In genomic region chr2:65952966-65953365, GRCh38 we compare ENCODE assay signal across 24 cellular contexts.
"Had no signal": no experiment of that assay in that cellular context is flagged by ENCODE, and none has a peak within 500 bp of the region (broad histone marks: within the 10 kb centered on the region; RNA-seq: fewer than 3 reads in every experiment).

No MANE protein-coding gene starts in this region.

- H3K79me2 ChIP-seq: parathyroid adenoma had no signal

- H3K36me3 ChIP-seq: neural progenitor cell, ovary, right lobe of liver, sigmoid colon, stomach, thoracic aorta, thyroid gland, tibial nerve, upper lobe of right lung, vagina had no signal

- DNase-seq: naive thymus-derived CD4-positive, alpha-beta T cell; natural killer cell; occipital lobe; ovary; posterior cingulate gyrus; psoas muscle; right cardiac atrium; right lobe of liver; sigmoid colon; small intestine; stimulated activated CD4-positive, alpha-beta T cell treated with anti-CD3 and anti-CD28 coated beads, Interleukin-15, amount 100 ng/mL, for 24 hours; stimulated activated CD4-positive, alpha-beta T cell treated with anti-CD3 and anti-CD28 coated beads, Interleukin-2, amount 100 ng/mL, for 24 hours; stimulated activated CD4-positive, alpha-beta T cell treated with anti-CD3 and anti-CD28 coated beads, Interleukin-2, amount 100 ng/mL, for 48 hours; stimulated activated CD4-positive, alpha-beta T cell treated with anti-CD3 and anti-CD28 coated beads, Interleukin-4, amount 100 ng/mL, for 24 hours; stimulated activated naive B cell treated with anti-CD40 and anti-IgM and Interleukin-4, amounts not matched to agents 10 μg/mL and 1 μg/mL and 100 μg/mL, for 72 hours; stimulated activated naive CD4-positive, alpha-beta T cell treated with Interleukin-2 at 50 U/mL for 16 hours; stomach; upper lobe of right lung had no signal

- H3K9ac ChIP-seq: neural progenitor cell, parathyroid adenoma had no signal

- H3K27me3 ChIP-seq: ovary, right lobe of liver, sigmoid colon, stomach, thyroid gland, tibial nerve, upper lobe of right lung, vagina had no signal

- H3K4me3 ChIP-seq: neural progenitor cell, ovary, psoas muscle, right lobe of liver, sigmoid colon, stomach, thoracic aorta, thyroid gland, tibial nerve, upper lobe of right lung, vagina had no signal

- H3K27ac ChIP-seq: neural progenitor cell, ovary, parathyroid adenoma, psoas muscle, right lobe of liver, sigmoid colon, stomach, thoracic aorta, thyroid gland, tibial nerve, upper lobe of right lung, vagina had no signal

- H3K4me2 ChIP-seq: neural progenitor cell had no signal

- H3K9me3 ChIP-seq: ovary, psoas muscle, right lobe of liver, sigmoid colon, thoracic aorta, thyroid gland, tibial nerve, upper lobe of right lung, vagina had no signal

- H3K4me1 ChIP-seq: psoas muscle, right lobe of liver, sigmoid colon, stomach, tibial nerve, upper lobe of right lung, vagina had no signal

- FAIRE-seq: small intestine had no signal
